In genomic region chr20:8291200-8291599, GRCh38 we compare ENCODE assay signal across 7 cellular contexts.
"Had no signal": no experiment of that assay in that cellular context is flagged by ENCODE, and none has a peak within 500 bp of the region (broad histone marks: within the 10 kb centered on the region; RNA-seq: fewer than 3 reads in every experiment).

No MANE protein-coding gene starts in this region.

- FAIRE-seq: H1, H54, HTR-8/SVneo, K562 had no signal

- DNase-seq: H9, KG1 had no signal

- H3K4me2 ChIP-seq: GM23338 had no signal

- H2AFZ ChIP-seq: GM23338 had no signal

- H3K4me3 ChIP-seq: GM23338, K562 had no signal

- ATAC-seq: GM23338, K562 had no signal
